ENCODE assay signal across 1 cellular context in genomic region chr7:51121036-51121780, GRCh38.
TF ChIP-seq lines count a peak whose summit lies in the region.

No MANE protein-coding gene starts in this region.

TF ChIP-seq in endothelial cell of umbilical vein, 7 proteins besides CTCF, POLR2A, EP300 and RAD21:
- TF ChIP-seq JUN (IDR thresholded peaks at IDR 0.05; ENCODE audit: borderline replicate concordance, insufficient read depth, insufficient read length, low read depth) = no peak
- TF ChIP-seq EZH2 (IDR thresholded peaks at IDR 0.05; ENCODE audit: borderline replicate concordance, low read depth, low read length, severe bottlenecking) = no peak
- no peak for TF ChIP-seq GATA2 (IDR thresholded peaks at IDR 0.05; ENCODE audit: insufficient read depth, insufficient read length, low read depth, low read length)
- TF ChIP-seq FOS (IDR thresholded peaks at IDR 0.05; ENCODE audit: borderline replicate concordance, insufficient read depth, low read length) = no peak
- TF ChIP-seq MYC (IDR thresholded peaks at IDR 0.05; ENCODE audit: low read depth, low read length) = no peak
- no peak for TF ChIP-seq POLR2AphosphoS5 (IDR thresholded peaks at IDR 0.05; ENCODE audit: insufficient read depth, low read depth, low read length)
- no peak for TF ChIP-seq MAX (IDR thresholded peaks at IDR 0.05; ENCODE audit: insufficient read depth, insufficient read length)
